In genomic region chr7:116525298-116525912, GRCh38 we compare ENCODE assay signal across 8 cellular contexts. TPM values are rescaled to one million over a fixed set of nuclear protein-coding genes. Genes with fewer than 3 reads are reported as not detected.
A peak's percentile ranks its signal among the peaks of the same experiment; 100 is the strongest.
DNase-seq lines count a peak whose midpoint lies in the region; ATAC-seq and TF ChIP-seq lines count a peak whose summit lies in the region.

No MANE protein-coding gene starts in this region.

- peaks cover 19% of the 10 kb centered on the region for H3K4me1 Mint-ChIP-seq in activated naive CD4-positive, alpha-beta T cell treated with anti-CD3 and anti-CD28 coated beads for 36 hours (ENCODE audit: low read depth)

- H3K4me1 ChIP-seq in MM.1S (ENCODE audit: low read length) (peaks cover 33% of the 10 kb centered on the region), cardiac muscle cell (ENCODE audit: low read depth) (no peaks in the 10 kb centered on the region)

- H3K4me2 ChIP-seq in MM.1S (ENCODE audit: low read depth, low read length), result peak overlapping the region; percentile 85

- no peaks in the 10 kb centered on the region for H3K36me3 Mint-ChIP-seq in activated naive CD4-positive, alpha-beta T cell treated with anti-CD3 and anti-CD28 coated beads for 36 hours (ENCODE audit: low read depth)

- peak overlapping the region; percentile 67 for H3K9ac ChIP-seq in MM.1S (ENCODE audit: low read length)

- no peaks in the 10 kb centered on the region for H3K36me3 ChIP-seq in MM.1S (replicated peaks; ENCODE audit: insufficient read depth, low read length)
- no peaks in the 10 kb centered on the region for H3K36me3 ChIP-seq in cardiac muscle cell

- H3K4me3 ChIP-seq in MM.1S (ENCODE audit: low read length) (peak overlapping the region; percentile 92), cardiac muscle cell (peak overlapping the region; percentile 39)

- H3K9me3 ChIP-seq in MM.1S (replicated peaks; ENCODE audit: insufficient read depth, low read length) (no peaks in the 10 kb centered on the region), cardiac muscle cell (ENCODE audit: low read depth) (no peaks in the 10 kb centered on the region)

- H3K27ac ChIP-seq in MM.1S (ENCODE audit: low read length), result peak overlapping the region; percentile 59; the same call in 1 of the 2 replicates
- no peak overlapping the region for H3K27ac ChIP-seq in cardiac muscle cell

- H3K27me3 Mint-ChIP-seq in activated naive CD4-positive, alpha-beta T cell treated with anti-CD3 and anti-CD28 coated beads for 36 hours (ENCODE audit: low read depth), result peaks cover 58% of the 10 kb centered on the region

- no peaks in the 10 kb centered on the region for H3K9me3 Mint-ChIP-seq in activated naive CD4-positive, alpha-beta T cell treated with anti-CD3 and anti-CD28 coated beads for 36 hours

- H4K20me1 ChIP-seq in MM.1S (ENCODE audit: insufficient read depth, low read length), result no peaks in the 10 kb centered on the region

- no peak overlapping the region for H3K27ac Mint-ChIP-seq in activated naive CD4-positive, alpha-beta T cell treated with anti-CD3 and anti-CD28 coated beads for 36 hours

- intact Hi-C loops in activated naive CD4-positive, alpha-beta T cell treated with anti-CD3 and anti-CD28 coated beads for 36 hours (cut with micrococcal nuclease), result loop anchor here (1.0 to 5.0 kb wide), 3 partner anchors 25 to 345 kb away; no protein-coding TSS in a partner anchor
- intact Hi-C loops in posterior vena cava (cut with DNase I), result loop anchor here (2.0 to 10.0 kb wide), 5 partner anchors 25 to 268 kb away; no protein-coding TSS in a partner anchor

- DNase-seq in AG08396 (ENCODE audit: low spot score) (peak; percentile 27), MM.1S (peak; percentile 74), cardiac muscle cell (ENCODE audit: low read depth in 1 of 2, low spot score in 1 of 2) (peak in 1 of 2 donors; percentile 36), posterior vena cava (ENCODE audit: low spot score) (peak; percentile 84), GF-D8 (lab: John Stamatoyannopoulos, UW) (no peak), NCI-H2029 treated with DMSO at 0.1 percent for 48 hours (lab: John Stamatoyannopoulos, UW) (no peak)
- DNase-seq in activated naive CD4-positive, alpha-beta T cell treated with anti-CD3 and anti-CD28 coated beads for 36 hours, result peak; percentile 62

- peaks cover 46% of the 10 kb centered on the region for H3F3A ChIP-seq in MM.1S (ENCODE audit: insufficient read depth, low read length)

- H3K27me3 ChIP-seq in MM.1S (replicated peaks; ENCODE audit: insufficient read depth, low read length), result no peaks in the 10 kb centered on the region
- peaks cover 47% of the 10 kb centered on the region for H3K27me3 ChIP-seq in cardiac muscle cell

- TF ChIP-seq CTCF in MM.1S (IDR thresholded peaks at IDR 0.05; ENCODE audit: low read length), result peak; percentile 10; the same call in 1 of the 2 replicates
- TF ChIP-seq CTCF in cardiac muscle cell (IDR thresholded peaks at IDR 0.05; ENCODE audit: low read depth, low read length), result no peak

- H3K9me2 ChIP-seq in MM.1S (replicated peaks; ENCODE audit: insufficient read depth, low read length), result no peaks in the 10 kb centered on the region

- peak overlapping the region; percentile 85 for H3K4me3 Mint-ChIP-seq in activated naive CD4-positive, alpha-beta T cell treated with anti-CD3 and anti-CD28 coated beads for 36 hours

- CTCF ChIA-PET in activated naive CD4-positive, alpha-beta T cell treated with anti-CD3 and anti-CD28 coated beads for 36 hours (lab: Charles Lee), result interaction anchor here (0.6 to 2.2 kb wide), 19 partner anchors 10 to 386 kb away, joined by 3 to 25 read pairs (median 4); no protein-coding TSS in a partner anchor

- ATAC-seq in GM21423 (IDR thresholded peaks at IDR 0.05; ENCODE audit: unreplicated experiment), result peak; percentile 37

- H3K79me2 ChIP-seq in MM.1S (ENCODE audit: low read length), result peaks cover 29% of the 10 kb centered on the region

- H2AFZ ChIP-seq in MM.1S (ENCODE audit: low read length), result peak overlapping the region; percentile 96

RNA-seq across cellular contexts. Expression of gene CAV1, which starts 0.6 kb away (rescaled TPM):
- total RNA-seq in activated naive CD4-positive, alpha-beta T cell treated with anti-CD3 and anti-CD28 coated beads for 36 hours, result under 1 TPM in 1 of 2 experiments, not detected in 1; 0.35 TPM
- 0.69 and 3.5 TPM in 2 replicates for total RNA-seq in cardiac muscle cell
- polyA plus RNA-seq in cardiac muscle cell, result 1.8 and 3.2 TPM in 2 replicates
- 100 to 1,000 TPM; 226 to 291 TPM for total RNA-seq in posterior vena cava

RNA-seq across cellular contexts. Expression of gene CAV2, which starts 25.9 kb away (rescaled TPM):
- total RNA-seq in activated naive CD4-positive, alpha-beta T cell treated with anti-CD3 and anti-CD28 coated beads for 36 hours, result not detected
- total RNA-seq in cardiac muscle cell (6.4 and 9.9 TPM in 2 replicates), posterior vena cava (100 to 1,000 TPM in 1 of 2 donors, 10 to 100 TPM in 1; 81.9 to 102 TPM)
- polyA plus RNA-seq in cardiac muscle cell, result 17.4 and 18.0 TPM in 2 replicates

Comparison
In these comparisons a context has a peak if more than half of its experiments do, and no peak if none do; other contexts are left out.
1. DNase-seq: peak in AG08396 (single experiment), MM.1S (single experiment), activated naive CD4-positive, alpha-beta T cell treated with anti-CD3 and anti-CD28 coated beads for 36 hours (single experiment) and posterior vena cava (single experiment); none in GF-D8 (single experiment) and NCI-H2029 treated with DMSO at 0.1 percent for 48 hours (single experiment).
2. RNA of gene CAV1, which starts 0.6 kb away (total RNA-seq): 226 to 291 TPM in posterior vena cava; 0.69 to 3.5 TPM in cardiac muscle cell and 0.35 TPM in activated naive CD4-positive, alpha-beta T cell treated with anti-CD3 and anti-CD28 coated beads for 36 hours; every median in the first group is over 10 times any median in the second.